Comparison of ENCODE assay signal across 1 cellular context in genomic region chr14:100825691-100826331, GRCh38.
TF ChIP-seq lines count a peak whose summit lies in the region.

Gene MEG3 (plus strand): TSS chr14:100826118.

TF ChIP-seq in SK-N-SH, 30 proteins besides CTCF, POLR2A, EP300 and RAD21 (continued from another document):
- TF ChIP-seq YY1 (IDR thresholded peaks at IDR 0.05; ENCODE audit: low read depth) (no peak), TAF1 (IDR thresholded peaks at IDR 0.05; ENCODE audit: borderline replicate concordance, low read depth, low read length) (no peak), TEAD4 (IDR thresholded peaks at IDR 0.05; ENCODE audit: borderline replicate concordance, insufficient read depth) (no peak), NRF1 (IDR thresholded peaks at IDR 0.05; ENCODE audit: low read depth, low read length) (no peak), IRF3 (IDR thresholded peaks at IDR 0.05; ENCODE audit: low read depth, low read length) (no peak), FOSL2 (IDR thresholded peaks at IDR 0.05; ENCODE audit: borderline replicate concordance, low read depth) (no peak), JUND (IDR thresholded peaks at IDR 0.05) (no peak), MXI1 (IDR thresholded peaks at IDR 0.05; ENCODE audit: low read depth, low read length) (no peak), TCF12 (IDR thresholded peaks at IDR 0.05) (no peak), MEF2A (IDR thresholded peaks at IDR 0.05; ENCODE audit: borderline replicate concordance, low read depth) (no peak)
